In the genomic region with DNA sequence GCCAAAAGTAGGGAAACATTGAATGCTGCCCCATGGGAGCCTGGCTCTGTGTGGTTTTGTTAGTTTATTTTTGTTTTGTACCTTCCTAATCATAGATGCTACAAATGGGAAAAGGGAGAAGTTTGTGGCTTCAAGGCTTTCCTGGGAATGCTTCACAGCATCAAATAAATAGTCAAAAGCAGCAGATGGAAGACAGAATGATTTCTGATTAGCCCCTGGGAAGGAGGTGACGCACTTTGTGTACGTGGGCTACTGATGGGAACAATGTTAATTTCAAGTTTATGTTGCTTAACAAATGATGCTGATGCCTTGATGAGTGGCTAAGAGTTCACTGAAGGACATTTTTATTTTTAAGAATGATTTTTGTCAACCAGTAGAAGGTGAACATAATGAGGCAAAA, we compare ENCODE assay signal across 14 cellular contexts.
DNase-seq lines count a peak whose midpoint lies in the region; ATAC-seq and TF ChIP-seq lines count a peak whose summit lies in the region.
"Had no signal": no experiment of that assay in that cellular context is flagged by ENCODE, and none has a peak within 500 bp of the region (broad histone marks: within the 10 kb centered on the region; RNA-seq: fewer than 3 reads in every experiment).

No MANE protein-coding gene starts in this region.

- DNase-seq in EH (ENCODE audit: low read depth) (peak; percentile 68), PC-9 (no peak), neural crest cell (ENCODE audit: low read depth, low spot score) (no peak), NCI-H1436 treated with DMSO at 0.1 percent for 48 hours (lab: John Stamatoyannopoulos, UW) (no peak), aorta (no peak)
- no peak for DNase-seq in activated CD8-positive, alpha-beta memory T cell treated with anti-CD3 and anti-CD28 coated beads, Interleukin-2, amount 50 U/mL, for 4 hours
- DNase-seq: activated CD4-positive, CD25-positive, alpha-beta regulatory T cell treated with anti-CD3 and anti-CD28 coated beads, Interleukin-2, amount 50 U/mL, for 72 hours; activated T-cell treated with anti-CD3 and anti-CD28 coated beads, Interleukin-2, amount 50 U/mL, for 48 hours; H7; NCI-H1694; stimulated activated naive CD8-positive, alpha-beta T cell treated with anti-CD3 and anti-CD28 coated beads, Interleukin-15, amount 100 ng/mL, for 72 hours had no signal

- no peaks in the 10 kb centered on the region for H3K9me3 ChIP-seq in PC-9 (ENCODE audit: insufficient read depth, low read depth)
- no peaks in the 10 kb centered on the region for H3K9me3 ChIP-seq in endocrine pancreas (ENCODE audit: control insufficient read depth, low read length)
- no peaks in the 10 kb centered on the region for H3K9me3 ChIP-seq in aorta (ENCODE audit: control insufficient read depth, low read length)

- no peaks in the 10 kb centered on the region for H4K20me1 ChIP-seq in PC-9 (ENCODE audit: insufficient read depth)

- BruUV-seq in PC-9 (replicated peaks; lab: Mats Ljungman, UMichigan), result TSS peak; percentile 99

- H2AFZ ChIP-seq in PC-9, result no peak overlapping the region

- no peak overlapping the region for H3K4me3 Mint-ChIP-seq in neural crest cell
- H3K4me3 Mint-ChIP-seq: IgD-negative memory B cell; stimulated activated naive CD8-positive, alpha-beta T cell treated with anti-CD3 and anti-CD28 coated beads, Interleukin-15, amount 100 ng/mL, for 72 hours had no signal

- H3K27ac ChIP-seq in PC-9 (no peak overlapping the region), aorta (ENCODE audit: low read depth in 1 of 2, low read length in 2 of 2) (no peak overlapping the region)

- peak overlapping the region; percentile 53 for H3K27ac Mint-ChIP-seq in neural crest cell (ENCODE audit: unreplicated experiment)
- H3K27ac Mint-ChIP-seq: IgD-negative memory B cell; stimulated activated naive CD8-positive, alpha-beta T cell treated with anti-CD3 and anti-CD28 coated beads, Interleukin-15, amount 100 ng/mL, for 72 hours had no signal

- H3K36me3 Mint-ChIP-seq in neural crest cell (ENCODE audit: low read depth), result no peaks in the 10 kb centered on the region
- H3K36me3 Mint-ChIP-seq: IgD-negative memory B cell had no signal

- H3F3A ChIP-seq in PC-9 (ENCODE audit: insufficient read depth, low read depth), result no peaks in the 10 kb centered on the region

- H3K4me3 ChIP-seq in PC-9 (no peak overlapping the region), endocrine pancreas (ENCODE audit: control insufficient read depth, insufficient read depth, low read length) (peak overlapping the region; percentile 44), aorta (ENCODE audit: low read length in 2 of 2) (no peak overlapping the region)

- no peaks in the 10 kb centered on the region for H3K9me2 ChIP-seq in PC-9 (ENCODE audit: insufficient read depth)

- no peak overlapping the region for H3K4me2 ChIP-seq in PC-9

- no peaks in the 10 kb centered on the region for H3K27me3 ChIP-seq in PC-9 (ENCODE audit: insufficient read depth, low read depth)
- H3K27me3 ChIP-seq in endocrine pancreas (ENCODE audit: control insufficient read depth, insufficient read depth, low read length), result no peaks in the 10 kb centered on the region
- no peaks in the 10 kb centered on the region for H3K27me3 ChIP-seq in aorta (ENCODE audit: control insufficient read depth in 1 of 2, insufficient read depth in 2 of 2, low read length in 1 of 2)

- H3K27me3 Mint-ChIP-seq in neural crest cell (ENCODE audit: low read depth), result no peaks in the 10 kb centered on the region
- H3K27me3 Mint-ChIP-seq: stimulated activated naive CD8-positive, alpha-beta T cell treated with anti-CD3 and anti-CD28 coated beads, Interleukin-15, amount 100 ng/mL, for 72 hours had no signal

- POLR2A ChIA-PET in PC-9 (lab: Charles Lee; ENCODE audit: unreplicated experiment), result interaction anchor here (0.6 kb wide), 1 partner anchor 200 kb away, joined by 4 read pairs; no protein-coding TSS in a partner anchor

- CTCF ChIA-PET in PC-9 (lab: Charles Lee), result no interaction called here

- peaks cover 22% of the 10 kb centered on the region for H3K4me1 Mint-ChIP-seq in neural crest cell
- H3K4me1 Mint-ChIP-seq: IgD-negative memory B cell; stimulated activated naive CD8-positive, alpha-beta T cell treated with anti-CD3 and anti-CD28 coated beads, Interleukin-15, amount 100 ng/mL, for 72 hours had no signal

- H3K36me3 ChIP-seq in PC-9 (ENCODE audit: low read depth) (no peaks in the 10 kb centered on the region), endocrine pancreas (ENCODE audit: control insufficient read depth, insufficient read depth, low read length) (no peaks in the 10 kb centered on the region), aorta (ENCODE audit: control insufficient read depth in 1 of 2, insufficient read depth in 2 of 2, low read length in 1 of 2) (no peaks in the 10 kb centered on the region)

- intact Hi-C loops in PC-9 (cut with micrococcal nuclease; ENCODE audit: unreplicated experiment) (loop anchor here (2.0 kb wide), 2 partner anchors 16 to 32 kb away; no protein-coding TSS in a partner anchor), aorta (cut with DNase I) (no loop called here)

- ATAC-seq in aorta (ENCODE audit: low FRiP score) (no peak), HG02588 (IDR thresholded peaks at IDR 0.05; ENCODE audit: unreplicated experiment) (no peak)

- H3K4me1 ChIP-seq in PC-9 (replicated peaks; ENCODE audit: insufficient read depth) (no peaks in the 10 kb centered on the region), endocrine pancreas (ENCODE audit: control insufficient read depth, insufficient read depth, low read length) (peaks cover 15% of the 10 kb centered on the region), aorta (ENCODE audit: control insufficient read depth in 1 of 2, insufficient read depth in 2 of 2, low read length in 2 of 2) (peaks cover 0 to 1% of the 10 kb centered on the region in 2 donors)

- peak overlapping the region; percentile 20 for H3K9ac ChIP-seq in endocrine pancreas (ENCODE audit: control insufficient read depth, insufficient read depth, low read length)

- no peaks in the 10 kb centered on the region for H3K9me3 Mint-ChIP-seq in neural crest cell

- WGBS in aorta, 2 donors, result 94 to 96% methylated on average over 2 of the region's 2 CpGs

- TF ChIP-seq CTCF in PC-9 (conservative IDR thresholded peaks at IDR 0.05) (no peak), neural crest cell (conservative IDR thresholded peaks at IDR 0.05) (no peak)

- H3K79me2 ChIP-seq in PC-9 (ENCODE audit: low read depth), result no peaks in the 10 kb centered on the region
